5 cellular contexts compared by ENCODE assay signal in the genomic region with DNA sequence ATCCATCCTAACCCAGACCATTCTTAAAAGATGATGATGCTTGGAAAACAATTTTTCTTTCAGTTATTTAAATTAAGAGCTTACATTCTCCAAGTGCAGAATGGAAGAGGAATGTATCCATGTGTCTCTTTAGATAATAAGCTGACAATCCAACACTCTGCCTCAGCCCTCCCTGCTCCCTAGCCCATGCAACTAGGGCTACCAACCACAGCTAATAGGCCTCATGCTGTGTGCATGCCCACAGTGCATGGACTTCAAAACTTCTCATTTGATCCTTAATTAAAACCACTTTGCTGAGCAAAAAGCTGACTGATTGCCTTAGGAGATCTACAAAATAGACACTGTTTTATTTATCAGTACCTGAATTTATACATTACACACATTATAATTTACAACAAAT.
"Had no signal": no experiment of that assay in that cellular context is flagged by ENCODE, and none has a peak within 500 bp of the region (broad histone marks: within the 10 kb centered on the region; RNA-seq: fewer than 3 reads in every experiment).

No MANE protein-coding gene starts in this region.

- H3K27me3 Mint-ChIP-seq: IgD-negative memory B cell had no signal

- DNase-seq: GOT3, H9, HCEC 1CT had no signal

- H3K27ac Mint-ChIP-seq: H9, IgD-negative memory B cell had no signal

- H3K4me1 Mint-ChIP-seq: IgD-negative memory B cell had no signal

- H3K36me3 Mint-ChIP-seq: IgD-negative memory B cell had no signal

- H3K9me3 Mint-ChIP-seq: H9, IgD-negative memory B cell had no signal

- H3K4me3 Mint-ChIP-seq: H9, IgD-negative memory B cell had no signal

- ATAC-seq: HepG2 had no signal
